8 cellular contexts compared by ENCODE assay signal in the genomic region with DNA sequence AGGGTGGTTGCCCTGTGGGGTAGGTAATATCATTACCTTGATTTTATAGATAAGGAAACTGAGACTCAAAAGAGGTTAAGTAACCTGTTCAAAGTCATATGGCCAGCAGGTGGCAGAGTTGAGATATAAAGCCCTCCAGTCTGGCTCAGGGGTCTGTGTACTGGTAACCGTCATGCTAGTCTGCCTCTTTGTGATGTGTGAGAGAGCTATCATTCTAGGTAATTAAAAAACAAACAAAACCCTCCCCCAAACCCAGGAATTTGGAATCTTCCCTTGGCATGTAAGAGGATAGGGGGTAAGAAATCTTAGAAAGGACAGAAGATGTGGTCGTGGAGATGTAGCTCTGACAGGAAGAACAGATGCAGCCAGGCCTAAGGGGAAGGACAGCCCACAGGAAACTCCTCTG.
DNase-seq lines count a peak whose midpoint lies in the region; ATAC-seq, FAIRE-seq and TF ChIP-seq lines count a peak whose summit lies in the region.

No MANE protein-coding gene starts in this region.

- ATAC-seq in HepG2, result peak; percentile 84
- ATAC-seq in HG03457 (IDR thresholded peaks at IDR 0.05; ENCODE audit: unreplicated experiment), result no peak

- no peak overlapping the region for H3K27ac ChIP-seq in HepG2 (ENCODE audit: extremely low read length, insufficient read depth, low read length)

- no peak overlapping the region for H2AFZ ChIP-seq in HepG2 (ENCODE audit: low read length)

- H3K9ac ChIP-seq in HepG2 (ENCODE audit: insufficient read depth, low read depth, low read length), result no peak overlapping the region

- peak; percentile 76 for DNase-seq in activated effector memory CD4-positive, alpha-beta T cell treated with anti-CD3 and anti-CD28 coated beads, Interleukin-2, amount 50 U/mL, for 16 hours
- DNase-seq in activated effector memory CD4-positive, alpha-beta T cell treated with Interleukin-2 at 50 U/mL for 16 hours, result no peak
- peak; percentile 77 for DNase-seq in NAMALWA (ENCODE audit: low spot score)
- DNase-seq in T follicular helper cell (ENCODE audit: low read depth), result peak; percentile 28
- DNase-seq in astrocyte of the spinal cord (ENCODE audit: low read depth, low spot score), result peak; percentile 76
- peak; percentile 68 for DNase-seq in HepG2 (ENCODE audit: low spot score)
- peak; percentile 43 to 60 for DNase-seq in stimulated activated CD8-positive, alpha-beta memory T cell treated with anti-CD3 and anti-CD28 coated beads, Interleukin-2, amount 100 ng/mL, for 48 hours (ENCODE audit: low read depth in 2 of 2)

- peaks cover 0 to 2% of the 10 kb centered on the region in 2 experiments; a peak in 2 of 5 replicates for H3K27me3 ChIP-seq in HepG2 (ENCODE audit: control insufficient read depth in 1 of 2, insufficient read depth in 2 of 2, low read length in 2 of 2)

- in situ Hi-C loops in astrocyte of the spinal cord (cut with HindIII; ENCODE audit: low sequenced_read_pairs) (no loop called here), HepG2 (cut with HindIII; ENCODE audit: extremely low pct_ligation_motif_present, low pct_unique_long_range_greater_than_20kb) (no loop called here)

- POLR2A ChIA-PET in HepG2 (lab: Yijun Ruan, JAX), result no interaction called here

- H3K79me2 ChIP-seq in HepG2 (ENCODE audit: insufficient read depth, low read length), result no peaks in the 10 kb centered on the region

- TF ChIP-seq CTCF in astrocyte of the spinal cord (IDR thresholded peaks at IDR 0.05; ENCODE audit: low read depth, low read length), result peak; percentile 62
- TF ChIP-seq CTCF in HepG2 (CRISPR knock-in tag; IDR thresholded peaks at IDR 0.05), result peak; percentile 66

- no peaks in the 10 kb centered on the region for H3K4me1 ChIP-seq in HepG2 (ENCODE audit: insufficient read depth, low read length)

- no peaks in the 10 kb centered on the region for H3K36me3 ChIP-seq in HepG2 (replicated peaks in 1 of 2; ENCODE audit: control insufficient read depth in 1 of 2, insufficient read depth in 2 of 2, low read length in 2 of 2)

- no TSS peak for BruUV-seq in HepG2 (replicated peaks; lab: Mats Ljungman, UMichigan)

- intact Hi-C loops in HepG2 (cut with micrococcal nuclease; ENCODE audit: unreplicated experiment), result loop anchor here (1.0 to 5.0 kb wide), 3 partner anchors 116 to 1329 kb away; no protein-coding TSS in a partner anchor

- CTCF ChIA-PET in HepG2 (lab: Yijun Ruan, JAX; ENCODE audit: low intra/inter-chr PET ratio, low total read pairs), result interaction anchor here (1.1 to 1.9 kb wide), 3 partner anchors 51 to 1329 kb away, joined by 3 to 8 read pairs (median 3); no protein-coding TSS in a partner anchor

- WGBS in HepG2 (ENCODE audit: low lambda C conversion rate), result 23% methylated on average over 2 of the region's 2 CpGs

- no peaks in the 10 kb centered on the region for H4K20me1 ChIP-seq in HepG2 (ENCODE audit: insufficient read depth, low read length)

- no peak for TF ChIP-seq POLR2A in HepG2 (IDR thresholded peaks at IDR 0.05; ENCODE audit: insufficient read depth in 1 of 2, low read depth in 2 of 2, low read length in 2 of 2)

- H3K4me2 ChIP-seq in HepG2 (ENCODE audit: low read depth, low read length), result no peak overlapping the region

- H3K4me3 ChIP-seq in astrocyte of the spinal cord (ENCODE audit: low read depth, low read length) (no peak overlapping the region), HepG2 (replicated peaks in 1 of 3; ENCODE audit: insufficient read depth in 1 of 3, low read depth in 2 of 3, low read length in 3 of 3) (no peak overlapping the region)

- H3K9me3 ChIP-seq in HepG2 (ENCODE audit: low read length), result no peaks in the 10 kb centered on the region

- TF ChIP-seq EP300 in HepG2 (IDR thresholded peaks at IDR 0.05; ENCODE audit: low read depth in 2 of 2, low read length in 2 of 2) (no peak), HepG2 (CRISPR knock-in tag; IDR thresholded peaks at IDR 0.05; ENCODE audit: borderline replicate concordance) (no peak)

- peak; percentile 93 for FAIRE-seq in HepG2 (lab: Jason Lieb, UNC)

- TF ChIP-seq RAD21 in HepG2 (CRISPR knock-in tag; IDR thresholded peaks at IDR 0.05), result no peak

TF ChIP-seq in HepG2, 621 proteins besides CTCF, POLR2A, EP300 and RAD21:
- TF ChIP-seq STAG1 (CRISPR knock-in tag; IDR thresholded peaks at IDR 0.05), result peak; percentile 63
- TF ChIP-seq BORCS8-MEF2B (CRISPR knock-in tag; IDR thresholded peaks at IDR 0.05), result no peak
- no peak for TF ChIP-seq IRF2 (CRISPR knock-in tag; IDR thresholded peaks at IDR 0.05)
- no peak for TF ChIP-seq DNMT3B (CRISPR knock-in tag; conservative IDR thresholded peaks at IDR 0.05)
- no peak for TF ChIP-seq ZNF883 (CRISPR knock-in tag; IDR thresholded peaks at IDR 0.05; ENCODE audit: not compliant biosample characterization)
- no peak for TF ChIP-seq NR0B2 (CRISPR knock-in tag; IDR thresholded peaks at IDR 0.05)
- TF ChIP-seq RNF219 (CRISPR knock-in tag; IDR thresholded peaks at IDR 0.05), result no peak
- peak; percentile 72 for TF ChIP-seq SMC3 (IDR thresholded peaks at IDR 0.05; ENCODE audit: low read length)
- TF ChIP-seq, protein P1, sequence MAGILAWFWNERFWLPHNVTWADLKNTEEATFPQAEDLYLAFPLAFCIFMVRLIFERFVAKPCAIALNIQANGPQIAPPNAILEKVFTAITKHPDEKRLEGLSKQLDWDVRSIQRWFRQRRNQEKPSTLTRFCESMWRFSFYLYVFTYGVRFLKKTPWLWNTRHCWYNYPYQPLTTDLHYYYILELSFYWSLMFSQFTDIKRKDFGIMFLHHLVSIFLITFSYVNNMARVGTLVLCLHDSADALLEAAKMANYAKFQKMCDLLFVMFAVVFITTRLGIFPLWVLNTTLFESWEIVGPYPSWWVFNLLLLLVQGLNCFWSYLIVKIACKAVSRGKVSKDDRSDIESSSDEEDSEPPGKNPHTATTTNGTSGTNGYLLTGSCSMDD (CRISPR knock-in tag; IDR thresholded peaks at IDR 0.05), result no peak
- no peak for TF ChIP-seq FOXJ3 (CRISPR knock-in tag; IDR thresholded peaks at IDR 0.05; ENCODE audit: borderline replicate concordance)
- TF ChIP-seq, protein P2, sequence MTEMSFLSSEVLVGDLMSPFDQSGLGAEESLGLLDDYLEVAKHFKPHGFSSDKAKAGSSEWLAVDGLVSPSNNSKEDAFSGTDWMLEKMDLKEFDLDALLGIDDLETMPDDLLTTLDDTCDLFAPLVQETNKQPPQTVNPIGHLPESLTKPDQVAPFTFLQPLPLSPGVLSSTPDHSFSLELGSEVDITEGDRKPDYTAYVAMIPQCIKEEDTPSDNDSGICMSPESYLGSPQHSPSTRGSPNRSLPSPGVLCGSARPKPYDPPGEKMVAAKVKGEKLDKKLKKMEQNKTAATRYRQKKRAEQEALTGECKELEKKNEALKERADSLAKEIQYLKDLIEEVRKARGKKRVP (CRISPR knock-in tag; IDR thresholded peaks at IDR 0.05), result no peak
- TF ChIP-seq POLR2AphosphoS2 (IDR thresholded peaks at IDR 0.05; ENCODE audit: low read depth, low read length), result no peak
- TF ChIP-seq, protein P3, sequence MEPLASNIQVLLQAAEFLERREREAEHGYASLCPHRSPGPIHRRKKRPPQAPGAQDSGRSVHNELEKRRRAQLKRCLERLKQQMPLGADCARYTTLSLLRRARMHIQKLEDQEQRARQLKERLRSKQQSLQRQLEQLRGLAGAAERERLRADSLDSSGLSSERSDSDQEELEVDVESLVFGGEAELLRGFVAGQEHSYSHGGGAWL (CRISPR knock-in tag; IDR thresholded peaks at IDR 0.05), result no peak
- TF ChIP-seq TBL1XR1 (IDR thresholded peaks at IDR 0.05; ENCODE audit: borderline replicate concordance, low read length, partially characterized antibody), result no peak
- TF ChIP-seq ATF7-NPFF (CRISPR knock-in tag; IDR thresholded peaks at IDR 0.05; ENCODE audit: low read depth), result no peak
- no peak for TF ChIP-seq BCL3 (CRISPR knock-in tag; IDR thresholded peaks at IDR 0.05)
- TF ChIP-seq ZNF143 (CRISPR knock-in tag; IDR thresholded peaks at IDR 0.05), result no peak
